ENCODE assay signal across 8 cellular contexts in genomic region chr2:230068658-230069080, GRCh38. TPM values are rescaled to one million over a fixed set of nuclear protein-coding genes. Genes with fewer than 3 reads are reported as not detected.
DNase-seq lines count a peak whose midpoint lies in the region; ATAC-seq and TF ChIP-seq lines count a peak whose summit lies in the region.

Gene SLC16A14, minus strand, starts transcription at chr2:230068924. Its CDS starts 9,572 bp downstream, at chr2:230059352.

- H3K36me3 ChIP-seq in DND-41 (ENCODE audit: insufficient read depth, low read length) (no peaks in the 10 kb centered on the region), H7 (replicated peaks; ENCODE audit: control insufficient read depth, insufficient read depth, low read length) (no peaks in the 10 kb centered on the region), esophagus (ENCODE audit: control insufficient read depth in 2 of 2, insufficient read depth in 2 of 2, low read length in 1 of 2) (no peaks in the 10 kb centered on the region), tibial nerve (no peaks in the 10 kb centered on the region)

- H3K79me2 ChIP-seq in DND-41 (ENCODE audit: insufficient read depth, low read length): no peaks in the 10 kb centered on the region

- H3K4me3 ChIP-seq in DND-41 (ENCODE audit: low read depth in 1 of 2, low read length in 2 of 2) (peak within 1 kb of the TSS in 1 of 2 experiments; percentile 25; a peak in 2 of 4 replicates), H7 (ENCODE audit: insufficient read depth, low read depth, low read length) (peak within 1 kb of the TSS; percentile 59), esophagus (ENCODE audit: low read depth in 1 of 2, low read length in 2 of 2) (peak within 1 kb of the TSS; percentile 71 to 75), mononuclear cell (ENCODE audit: low read length) (peak within 1 kb of the TSS; percentile 34), tibial nerve (peak within 1 kb of the TSS; percentile 63 to 77 (median 68))

- no peak for TF ChIP-seq EP300 in tibial nerve (IDR thresholded peaks at IDR 0.05)

- H3K27me3 Mint-ChIP-seq in activated CD4-positive, alpha-beta T cell treated with anti-CD3 and anti-CD28 coated beads for 36 hours: peaks cover 12% of the 10 kb centered on the region

- H3K4me1 Mint-ChIP-seq in activated CD4-positive, alpha-beta T cell treated with anti-CD3 and anti-CD28 coated beads for 36 hours: peaks cover 17% of the 10 kb centered on the region

- DNase-seq in DND-41 (no peak), H7 (no peak), NCI-H2029 (lab: John Stamatoyannopoulos, UW) (peak; percentile 32), tibial nerve (ENCODE audit: low spot score in 2 of 2) (peak in 1 of 2 donors; percentile 16), HEK293T (ENCODE audit: extremely low spot score) (no peak)
- DNase-seq in activated CD4-positive, alpha-beta T cell treated with anti-CD3 and anti-CD28 coated beads for 36 hours: peak; percentile 49

- H3K27me3 ChIP-seq in DND-41 (ENCODE audit: insufficient read depth, low read length, poor library complexity): peaks cover 30% of the 10 kb centered on the region
- H3K27me3 ChIP-seq in H7 (ENCODE audit: control insufficient read depth, insufficient read depth, low read length): peaks cover 24% of the 10 kb centered on the region
- no peaks in the 10 kb centered on the region for H3K27me3 ChIP-seq in esophagus (ENCODE audit: control insufficient read depth in 1 of 2, insufficient read depth in 2 of 2, low read length in 2 of 2)
- H3K27me3 ChIP-seq in mononuclear cell (ENCODE audit: insufficient read depth, low read length): no peaks in the 10 kb centered on the region
- H3K27me3 ChIP-seq in tibial nerve: no peaks in the 10 kb centered on the region

- POLR2A ChIA-PET in activated CD4-positive, alpha-beta T cell treated with anti-CD3 and anti-CD28 coated beads for 36 hours (lab: Charles Lee): no interaction called here
- POLR2A ChIA-PET in HEK293T (lab: Yijun Ruan, JAX): no interaction called here

- peak in 1 of 2 donors; percentile 12 for TF ChIP-seq POLR2A in tibial nerve (IDR thresholded peaks at IDR 0.05)

- WGBS in esophagus, 2 donors: 2 to 3% methylated on average over 22 to 24 of the region's 24 CpGs
- 3 to 18% methylated on average over 5 to 24 of the region's 24 CpGs for WGBS in tibial nerve, 2 donors

- H3K9me3 ChIP-seq in DND-41 (ENCODE audit: insufficient read depth, low read length, severe bottlenecking) (no peaks in the 10 kb centered on the region), esophagus (ENCODE audit: control insufficient read depth in 2 of 2, insufficient read depth in 1 of 2, low read depth in 1 of 2, low read length in 1 of 2) (no peaks in the 10 kb centered on the region), mononuclear cell (ENCODE audit: low read depth, low read length) (no peaks in the 10 kb centered on the region), tibial nerve (no peaks in the 10 kb centered on the region)

- peak within 1 kb of the TSS; percentile 79 for H3K27ac Mint-ChIP-seq in activated CD4-positive, alpha-beta T cell treated with anti-CD3 and anti-CD28 coated beads for 36 hours

- no peak for TF ChIP-seq CTCF in DND-41 (IDR thresholded peaks at IDR 0.05; ENCODE audit: borderline replicate concordance, extremely low read depth, low read length, poor library complexity, severe bottlenecking)
- peak in 3 of 5 experiments; percentile 8 to 23 (median 13) for TF ChIP-seq CTCF in tibial nerve (IDR thresholded peaks at IDR 0.05)

- H3K9ac ChIP-seq in DND-41 (ENCODE audit: low read depth, low read length): no peak within 1 kb of the TSS

- no peaks in the 10 kb centered on the region for H4K20me1 ChIP-seq in DND-41 (ENCODE audit: insufficient read depth, low read length)

- H3K9me3 Mint-ChIP-seq in activated CD4-positive, alpha-beta T cell treated with anti-CD3 and anti-CD28 coated beads for 36 hours (ENCODE audit: low read depth): peaks cover 2% of the 10 kb centered on the region

- H3K4me3 Mint-ChIP-seq in activated CD4-positive, alpha-beta T cell treated with anti-CD3 and anti-CD28 coated beads for 36 hours: peak within 1 kb of the TSS; percentile 72

- peak within 1 kb of the TSS; percentile 62; the same call in 1 of the 2 replicates for H2AFZ ChIP-seq in DND-41 (ENCODE audit: low read depth, low read length)

- CTCF ChIA-PET in activated CD4-positive, alpha-beta T cell treated with anti-CD3 and anti-CD28 coated beads for 36 hours (lab: Charles Lee): interaction anchor here (0.5 to 2.9 kb wide), 16 partner anchors 7 to 147 kb away, joined by 3 to 26 read pairs (median 4); no protein-coding TSS in a partner anchor
- CTCF ChIA-PET in HEK293T (lab: Yijun Ruan, JAX): interaction anchor here (0.6 to 0.9 kb wide), 2 partner anchors 453 to 541 kb away, joined by 3 to 5 read pairs; no protein-coding TSS in a partner anchor

- H3K36me3 Mint-ChIP-seq in activated CD4-positive, alpha-beta T cell treated with anti-CD3 and anti-CD28 coated beads for 36 hours (ENCODE audit: low read depth): no peaks in the 10 kb centered on the region

- ATAC-seq in DND-41 (ENCODE audit: insufficient read depth, low read depth): peak; percentile 50
- ATAC-seq in activated CD4-positive, alpha-beta T cell treated with anti-CD3 and anti-CD28 coated beads for 36 hours: peak; percentile 37

- peaks cover 19% of the 10 kb centered on the region for H3K4me1 ChIP-seq in DND-41 (ENCODE audit: insufficient read depth, low read length)
- H3K4me1 ChIP-seq in esophagus (ENCODE audit: control insufficient read depth in 2 of 2, insufficient read depth in 2 of 2, low read length in 1 of 2): peaks cover 3 to 4% of the 10 kb centered on the region in 2 donors
- H3K4me1 ChIP-seq in mononuclear cell (ENCODE audit: insufficient read depth, low read length): peaks cover 22% of the 10 kb centered on the region
- peaks cover 0 to 19% (median 6%) of the 10 kb centered on the region in 4 donors for H3K4me1 ChIP-seq in tibial nerve

- H3K27ac ChIP-seq in DND-41 (ENCODE audit: low read length) (no peak within 1 kb of the TSS), esophagus (ENCODE audit: low read depth in 2 of 2, low read length in 1 of 2) (peak within 1 kb of the TSS; percentile 76 to 78), tibial nerve (peak within 1 kb of the TSS; percentile 58 to 83 (median 74))

- intact Hi-C loops in activated CD4-positive, alpha-beta T cell treated with anti-CD3 and anti-CD28 coated beads for 36 hours (cut with DNase I, micrococcal nuclease): loop anchor here (1.0 to 5.0 kb wide), 4 partner anchors 60 to 544 kb away; partner anchors contain the start of genes FBXO36 (in 1 of the 2) and TRIP12 (in 1 of the 2)

- H3K4me2 ChIP-seq in DND-41 (ENCODE audit: insufficient read depth, low read length): peak within 1 kb of the TSS; percentile 62

TF ChIP-seq in HEK293T, 16 proteins besides CTCF, POLR2A, EP300 and RAD21:
- TF ChIP-seq BHLHE40 (IDR thresholded peaks at IDR 0.05; ENCODE audit: borderline replicate concordance): no peak
- no peak for TF ChIP-seq SUZ12 (IDR thresholded peaks at IDR 0.05)
- TF ChIP-seq FOXA1 (IDR thresholded peaks at IDR 0.05): no peak

RNA-seq across cellular contexts. Expression of gene SLC16A14, which starts in this region (rescaled TPM):
- total RNA-seq in H7 (2014; rRNA removed; shearing (Covaris generic)): 1.3 and 2.1 TPM in 2 replicates
- 1 to 10 TPM; 1.2 to 2.2 TPM for total RNA-seq in activated CD4-positive, alpha-beta T cell treated with anti-CD3 and anti-CD28 coated beads for 36 hours
- polyA plus RNA-seq in esophagus: 1 to 10 TPM; 2.0 to 2.6 TPM
- 0.31 TPM for total RNA-seq in mononuclear cell
- 10 to 100 TPM in 1 of 4 donors, 1 to 10 TPM in 3; 7.5 to 11.4 (median 9.1) TPM for total RNA-seq in tibial nerve

Comparison
In these comparisons a context has a peak if more than half of its experiments do, and no peak if none do; other contexts are left out.
1. DNase-seq: peak in NCI-H2029 (single experiment) and activated CD4-positive, alpha-beta T cell treated with anti-CD3 and anti-CD28 coated beads for 36 hours (single experiment); none in DND-41 (single experiment), H7 (single experiment) and HEK293T (single experiment).